In genomic region chr5:22846686-22847085, GRCh38 we compare ENCODE assay signal across 11 cellular contexts. TPM values are rescaled to one million over a fixed set of nuclear protein-coding genes. Genes with fewer than 3 reads are reported as not detected.
"Had no signal": no experiment of that assay in that cellular context is flagged by ENCODE, and none has a peak within 500 bp of the region (broad histone marks: within the 10 kb centered on the region; RNA-seq: fewer than 3 reads in every experiment).

No MANE protein-coding gene starts in this region.

- H3K4me3 ChIP-seq: GM23248, GM23338, HAP-1 had no signal

- H3K9ac ChIP-seq: GM23248 had no signal

- FAIRE-seq: H1, H54 had no signal

- H2AFZ ChIP-seq: GM23248, GM23338 had no signal

- H3K36me3 ChIP-seq: HAP-1 had no signal

- H3K9me3 ChIP-seq: HAP-1 had no signal

- DNase-seq: GM23248, GOT3, H7, H9, HCEC 1CT, HFFc6 had no signal

- H3K4me2 ChIP-seq: GM23338 had no signal

- H3K27ac ChIP-seq: GM23248 had no signal

- ATAC-seq: GM23338, HCT116 had no signal

- H3K4me1 ChIP-seq: HAP-1 had no signal

RNA-seq across cellular contexts. Expression of gene CDH12, which starts 6.5 kb away (rescaled TPM):
- total RNA-seq: GM23248, GM23338, H1, H9, HFFc6 had no signal
- polyA plus RNA-seq: GM23248, GM23338 had no signal
